ENCODE assay signal across 12 cellular contexts in genomic region chr19:5958074-5958850, GRCh38. TPM values are rescaled to one million over a fixed set of nuclear protein-coding genes. Genes with fewer than 3 reads are reported as not detected.
A peak's percentile ranks its signal among the peaks of the same experiment; 100 is the strongest.
DNase-seq lines count a peak whose midpoint lies in the region; ATAC-seq and TF ChIP-seq lines count a peak whose summit lies in the region.
"Had no signal": no experiment of that assay in that cellular context is flagged by ENCODE, and none has a peak within 500 bp of the region (broad histone marks: within the 10 kb centered on the region; RNA-seq: fewer than 3 reads in every experiment).

No MANE protein-coding gene starts in this region.

- TF ChIP-seq CTCF in glutamatergic neuron (IDR thresholded peaks at IDR 0.05; ENCODE audit: partially characterized antibody, unreplicated experiment) = no peak

- H3K27me3 Mint-ChIP-seq in stimulated activated naive CD8-positive, alpha-beta T cell treated with anti-CD3 and anti-CD28 coated beads, Interleukin-15, Interleukin-2, amounts not matched to agents 100 ng/mL and 50 ng/mL, for 24 hours = no peaks in the 10 kb centered on the region
- H3K27me3 Mint-ChIP-seq in activated CD4-positive, alpha-beta memory T cell treated with anti-CD3 and anti-CD28 coated beads for 36 hours = no peaks in the 10 kb centered on the region
- peaks cover 15% of the 10 kb centered on the region for H3K27me3 Mint-ChIP-seq in glutamatergic neuron (ENCODE audit: unreplicated experiment)
- H3K27me3 Mint-ChIP-seq: dendritic cell treated with granulocyte-macrophage colony-stimulating factor and Interleukin-4, amounts not matched to agents 40 ng/mL and 50 ng/mL, for 4 days had no signal

- no peaks in the 10 kb centered on the region for H3K9me3 Mint-ChIP-seq in stimulated activated naive CD8-positive, alpha-beta T cell treated with anti-CD3 and anti-CD28 coated beads, Interleukin-15, Interleukin-2, amounts not matched to agents 100 ng/mL and 50 ng/mL, for 24 hours
- H3K9me3 Mint-ChIP-seq in activated CD4-positive, alpha-beta memory T cell treated with anti-CD3 and anti-CD28 coated beads for 36 hours = no peaks in the 10 kb centered on the region
- H3K9me3 Mint-ChIP-seq in glutamatergic neuron (ENCODE audit: unreplicated experiment) = peaks cover 7% of the 10 kb centered on the region
- H3K9me3 Mint-ChIP-seq: dendritic cell treated with granulocyte-macrophage colony-stimulating factor and Interleukin-4, amounts not matched to agents 40 ng/mL and 50 ng/mL, for 4 days had no signal

- ATAC-seq in stimulated activated naive CD8-positive, alpha-beta T cell treated with anti-CD3 and anti-CD28 coated beads, Interleukin-15, Interleukin-2, amounts not matched to agents 100 U/mL and 50 U/mL, for 24 hours = no peak
- ATAC-seq in HG02885 (IDR thresholded peaks at IDR 0.05; ENCODE audit: poor library complexity, unreplicated experiment) (no peak), HG03354 (IDR thresholded peaks at IDR 0.05; ENCODE audit: poor library complexity, severe bottlenecking, unreplicated experiment) (no peak)

- peaks cover 96% of the 10 kb centered on the region for H3K4me1 Mint-ChIP-seq in stimulated activated naive CD8-positive, alpha-beta T cell treated with anti-CD3 and anti-CD28 coated beads, Interleukin-15, Interleukin-2, amounts not matched to agents 100 ng/mL and 50 ng/mL, for 24 hours (ENCODE audit: low read depth)
- H3K4me1 Mint-ChIP-seq in activated CD4-positive, alpha-beta memory T cell treated with anti-CD3 and anti-CD28 coated beads for 36 hours (ENCODE audit: low read depth) = peaks cover 91% of the 10 kb centered on the region
- H3K4me1 Mint-ChIP-seq in glutamatergic neuron (ENCODE audit: low read depth, unreplicated experiment) = peaks cover 61% of the 10 kb centered on the region

- intact Hi-C loops in activated CD4-positive, alpha-beta memory T cell treated with anti-CD3 and anti-CD28 coated beads for 36 hours (cut with micrococcal nuclease) = loop anchor here (10.0 kb wide), 1 partner anchor 273 kb away; the partner anchor contains the start of genes HSD11B1L and MICOS13

- H3K36me3 Mint-ChIP-seq in stimulated activated naive CD8-positive, alpha-beta T cell treated with anti-CD3 and anti-CD28 coated beads, Interleukin-15, Interleukin-2, amounts not matched to agents 100 ng/mL and 50 ng/mL, for 24 hours (ENCODE audit: low read depth) = peaks cover 8% of the 10 kb centered on the region
- H3K36me3 Mint-ChIP-seq in activated CD4-positive, alpha-beta memory T cell treated with anti-CD3 and anti-CD28 coated beads for 36 hours = peaks cover 7% of the 10 kb centered on the region
- H3K36me3 Mint-ChIP-seq in glutamatergic neuron (ENCODE audit: unreplicated experiment) = no peaks in the 10 kb centered on the region

- no peak for DNase-seq in stimulated activated naive CD8-positive, alpha-beta T cell treated with anti-CD3 and anti-CD28 coated beads, Interleukin-15, Interleukin-2, amounts not matched to agents 100 U/mL and 50 U/mL, for 24 hours
- no peak for DNase-seq in activated CD4-positive, alpha-beta memory T cell treated with anti-CD3 and anti-CD28 coated beads for 36 hours
- DNase-seq in glutamatergic neuron (no peak), NCI-H82 treated with DMSO at 0.1 percent for 48 hours (lab: John Stamatoyannopoulos, UW; ENCODE audit: unreplicated experiment) (no peak)
- DNase-seq: activated CD4-positive, alpha-beta T cell treated with anti-CD3 and anti-CD28 coated beads, Interleukin-2, amount 50 U/mL, for 48 hours; islet precursor cell; Kasumi-1; testis had no signal

- no peak overlapping the region for H3K4me3 Mint-ChIP-seq in stimulated activated naive CD8-positive, alpha-beta T cell treated with anti-CD3 and anti-CD28 coated beads, Interleukin-15, Interleukin-2, amounts not matched to agents 100 ng/mL and 50 ng/mL, for 24 hours
- no peak overlapping the region for H3K4me3 Mint-ChIP-seq in activated CD4-positive, alpha-beta memory T cell treated with anti-CD3 and anti-CD28 coated beads for 36 hours
- H3K4me3 Mint-ChIP-seq in glutamatergic neuron (ENCODE audit: unreplicated experiment) = no peak overlapping the region
- H3K4me3 Mint-ChIP-seq: dendritic cell treated with granulocyte-macrophage colony-stimulating factor and Interleukin-4, amounts not matched to agents 40 ng/mL and 50 ng/mL, for 4 days had no signal

- peak overlapping the region; percentile 23 for H3K27ac Mint-ChIP-seq in stimulated activated naive CD8-positive, alpha-beta T cell treated with anti-CD3 and anti-CD28 coated beads, Interleukin-15, Interleukin-2, amounts not matched to agents 100 ng/mL and 50 ng/mL, for 24 hours
- peak overlapping the region; percentile 19 for H3K27ac Mint-ChIP-seq in activated CD4-positive, alpha-beta memory T cell treated with anti-CD3 and anti-CD28 coated beads for 36 hours
- peak overlapping the region; percentile 36 for H3K27ac Mint-ChIP-seq in glutamatergic neuron (ENCODE audit: unreplicated experiment)

- CTCF ChIA-PET in activated CD4-positive, alpha-beta memory T cell treated with anti-CD3 and anti-CD28 coated beads for 36 hours (lab: Charles Lee) = interaction anchor here (0.9 to 5.2 kb wide), 2 partner anchors 9 to 268 kb away, joined by 4 to 37 read pairs; partner anchors contain the start of gene RPL36

- POLR2A ChIA-PET in activated CD4-positive, alpha-beta memory T cell treated with anti-CD3 and anti-CD28 coated beads for 36 hours (lab: Charles Lee) = no interaction called here

RNA-seq across cellular contexts. Expression of gene RANBP3, which starts 19.7 kb away (rescaled TPM):
- total RNA-seq in activated CD4-positive, alpha-beta memory T cell treated with anti-CD3 and anti-CD28 coated beads for 36 hours = 10 to 100 TPM; 78.1 to 81.3 TPM
- total RNA-seq in glutamatergic neuron (ENCODE audit: unreplicated experiment) = 92.1 TPM

RNA-seq across cellular contexts. Expression of gene CAPS, which starts 44.2 kb away (rescaled TPM):
- 1 to 10 TPM; 3.7 to 3.9 TPM for total RNA-seq in activated CD4-positive, alpha-beta memory T cell treated with anti-CD3 and anti-CD28 coated beads for 36 hours
- total RNA-seq in glutamatergic neuron (ENCODE audit: unreplicated experiment) = 9.9 TPM

RNA-seq across cellular contexts. Expression of gene VMAC, which starts 53.6 kb away (rescaled TPM):
- 1 to 10 TPM; 2.9 to 3.3 TPM for total RNA-seq in activated CD4-positive, alpha-beta memory T cell treated with anti-CD3 and anti-CD28 coated beads for 36 hours
- 7.5 TPM for total RNA-seq in glutamatergic neuron (ENCODE audit: unreplicated experiment)

RNA-seq across cellular contexts. Expression of gene NDUFA11, which starts 54.7 kb away (rescaled TPM):
- total RNA-seq in activated CD4-positive, alpha-beta memory T cell treated with anti-CD3 and anti-CD28 coated beads for 36 hours = 100 to 1,000 TPM; 224 to 226 TPM
- total RNA-seq in glutamatergic neuron (ENCODE audit: unreplicated experiment) = 193 TPM
